8 cellular contexts compared by ENCODE assay signal in the genomic region with DNA sequence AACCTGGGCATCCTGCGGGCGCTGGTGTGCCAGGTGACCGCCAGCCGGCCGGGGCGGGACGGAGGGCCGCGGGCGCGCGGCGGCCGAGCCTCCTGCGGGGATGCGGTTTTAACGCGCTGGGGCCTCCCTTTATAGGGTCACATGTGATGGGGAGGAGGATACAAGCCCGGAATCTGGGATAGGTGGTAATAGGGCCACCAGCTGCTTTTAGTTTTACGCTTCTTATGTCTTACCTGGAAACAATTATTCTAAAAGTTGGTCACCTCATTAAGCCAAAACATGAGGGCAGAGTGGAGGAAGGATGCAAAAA. TPM values are rescaled to one million over a fixed set of nuclear protein-coding genes. Genes with fewer than 3 reads are reported as not detected.
A peak's percentile ranks its signal among the peaks of the same experiment; 100 is the strongest.
DNase-seq lines count a peak whose midpoint lies in the region; ATAC-seq and TF ChIP-seq lines count a peak whose summit lies in the region.

No MANE protein-coding gene starts in this region.

- peak; percentile 30 for DNase-seq in COLO829 (ENCODE audit: low spot score)
- no peak for DNase-seq in MG63
- DNase-seq in caudate nucleus (lab: John Stamatoyannopoulos, UW), result peak in 19 of 61 donors; percentile 7 to 86 (median 56)
- DNase-seq in middle frontal gyrus (ENCODE audit: extremely low spot score, low spot score), result peak; percentile 5
- no peak for DNase-seq in vagina (ENCODE audit: extremely low spot score in 2 of 2)
- DNase-seq in amniotic stem cell (lab: John Stamatoyannopoulos, UW), result no peak
- no peak for DNase-seq in activated effector memory CD4-positive, alpha-beta T cell treated with Interleukin-2 at 50 U/mL for 16 hours

- no peak for TF ChIP-seq CTCF in vagina (IDR thresholded peaks at IDR 0.05)

- no peak for ATAC-seq in HG03432 (IDR thresholded peaks at IDR 0.05; ENCODE audit: unreplicated experiment)

- H3K36me3 ChIP-seq in MG63 (peaks cover 34% of the 10 kb centered on the region), vagina (peaks cover 0 to 8% of the 10 kb centered on the region in 2 donors)

- intact Hi-C loops in vagina (cut with DNase I), result loop anchor here (5.0 to 10.0 kb wide), 2 partner anchors 88 to 250 kb away; partner anchors contain the start of genes CYBRD1 and DYNC1I2

- H3K9me3 ChIP-seq in MG63, result peaks cover 18% of the 10 kb centered on the region
- H3K9me3 ChIP-seq in vagina, result no peaks in the 10 kb centered on the region

- H3K4me1 ChIP-seq in vagina, result peaks cover 42% of the 10 kb centered on the region

- peak in 1 of 2 donors; percentile 12 for TF ChIP-seq POLR2A in vagina (IDR thresholded peaks at IDR 0.05)

- H3K4me3 ChIP-seq in MG63 (peak overlapping the region; percentile 75), vagina (peak overlapping the region; percentile 74 to 76)

- H3K27ac ChIP-seq in caudate nucleus (ENCODE audit: low read depth, low read length) (peak overlapping the region; percentile 90), vagina (peak overlapping the region; percentile 93)

- no peaks in the 10 kb centered on the region for H3K27me3 ChIP-seq in MG63
- no peaks in the 10 kb centered on the region for H3K27me3 ChIP-seq in vagina

RNA-seq across cellular contexts. Expression of gene DCAF17, which starts 0.6 kb away (rescaled TPM):
- 13.8 and 29.8 TPM in 2 replicates for total RNA-seq in MG63 (2014; rRNA removed; shearing (Covaris generic); ENCODE audit: low replicate concordance)
- 19.6 TPM for total RNA-seq in vagina

RNA-seq across cellular contexts. Expression of gene METTL8, which starts 0.8 kb away (rescaled TPM):
- total RNA-seq in MG63 (2014; rRNA removed; shearing (Covaris generic); ENCODE audit: low replicate concordance), result 31.5 and 72.9 TPM in 2 replicates
- total RNA-seq in vagina, result 27.7 TPM

Comparison
In these comparisons a context has a peak if more than half of its experiments do, and no peak if none do; other contexts are left out.
1. DNase-seq: peak in COLO829 (single experiment) and middle frontal gyrus (single experiment); none in MG63 (single experiment), vagina (0 of 2), amniotic stem cell (single experiment) and activated effector memory CD4-positive, alpha-beta T cell treated with Interleukin-2 at 50 U/mL for 16 hours (single experiment).